1 cellular context compared by ENCODE assay signal in the genomic region with DNA sequence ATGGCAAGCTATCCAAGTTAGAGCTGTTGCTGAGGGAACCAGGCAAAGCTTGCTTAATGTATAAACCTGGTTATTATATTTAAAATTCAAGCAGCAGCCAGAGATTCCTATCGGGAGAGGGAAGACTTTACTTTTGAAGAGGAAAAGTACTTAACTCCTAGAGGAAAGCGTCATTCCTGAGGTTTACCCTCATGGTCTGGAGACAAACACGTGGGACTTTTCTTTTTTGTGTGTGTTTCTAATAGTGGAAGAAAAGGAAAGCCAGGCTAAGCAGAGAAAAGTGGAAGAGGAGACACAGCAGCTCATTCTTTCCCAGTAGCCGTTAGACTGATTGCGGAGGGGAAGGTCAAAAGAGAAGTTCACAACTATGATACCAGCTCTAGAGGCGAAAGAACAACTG.
TF ChIP-seq lines count a peak whose summit lies in the region.

No MANE protein-coding gene starts in this region.

TF ChIP-seq in GM23338, 12 proteins besides CTCF, POLR2A, EP300 and RAD21:
- TF ChIP-seq CREB1 (CRISPR knock-in tag; IDR thresholded peaks at IDR 0.05; ENCODE audit: low read depth) = no peak
- TF ChIP-seq JUNB (IDR thresholded peaks at IDR 0.05; ENCODE audit: unreplicated experiment) = no peak
- TF ChIP-seq ZNF331 (CRISPR knock-in tag; IDR thresholded peaks at IDR 0.05; ENCODE audit: low read depth) = no peak
- TF ChIP-seq NANOG (IDR thresholded peaks at IDR 0.05; ENCODE audit: borderline replicate concordance) = no peak
- no peak for TF ChIP-seq ZNF114 (CRISPR knock-in tag; IDR thresholded peaks at IDR 0.05)
- TF ChIP-seq, protein P1, sequence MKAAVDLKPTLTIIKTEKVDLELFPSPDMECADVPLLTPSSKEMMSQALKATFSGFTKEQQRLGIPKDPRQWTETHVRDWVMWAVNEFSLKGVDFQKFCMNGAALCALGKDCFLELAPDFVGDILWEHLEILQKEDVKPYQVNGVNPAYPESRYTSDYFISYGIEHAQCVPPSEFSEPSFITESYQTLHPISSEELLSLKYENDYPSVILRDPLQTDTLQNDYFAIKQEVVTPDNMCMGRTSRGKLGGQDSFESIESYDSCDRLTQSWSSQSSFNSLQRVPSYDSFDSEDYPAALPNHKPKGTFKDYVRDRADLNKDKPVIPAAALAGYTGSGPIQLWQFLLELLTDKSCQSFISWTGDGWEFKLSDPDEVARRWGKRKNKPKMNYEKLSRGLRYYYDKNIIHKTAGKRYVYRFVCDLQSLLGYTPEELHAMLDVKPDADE (IDR thresholded peaks at IDR 0.05) = no peak
- TF ChIP-seq EZH2phosphoT487 (IDR thresholded peaks at IDR 0.05; ENCODE audit: unreplicated experiment) = no peak
- TF ChIP-seq, protein P2, sequence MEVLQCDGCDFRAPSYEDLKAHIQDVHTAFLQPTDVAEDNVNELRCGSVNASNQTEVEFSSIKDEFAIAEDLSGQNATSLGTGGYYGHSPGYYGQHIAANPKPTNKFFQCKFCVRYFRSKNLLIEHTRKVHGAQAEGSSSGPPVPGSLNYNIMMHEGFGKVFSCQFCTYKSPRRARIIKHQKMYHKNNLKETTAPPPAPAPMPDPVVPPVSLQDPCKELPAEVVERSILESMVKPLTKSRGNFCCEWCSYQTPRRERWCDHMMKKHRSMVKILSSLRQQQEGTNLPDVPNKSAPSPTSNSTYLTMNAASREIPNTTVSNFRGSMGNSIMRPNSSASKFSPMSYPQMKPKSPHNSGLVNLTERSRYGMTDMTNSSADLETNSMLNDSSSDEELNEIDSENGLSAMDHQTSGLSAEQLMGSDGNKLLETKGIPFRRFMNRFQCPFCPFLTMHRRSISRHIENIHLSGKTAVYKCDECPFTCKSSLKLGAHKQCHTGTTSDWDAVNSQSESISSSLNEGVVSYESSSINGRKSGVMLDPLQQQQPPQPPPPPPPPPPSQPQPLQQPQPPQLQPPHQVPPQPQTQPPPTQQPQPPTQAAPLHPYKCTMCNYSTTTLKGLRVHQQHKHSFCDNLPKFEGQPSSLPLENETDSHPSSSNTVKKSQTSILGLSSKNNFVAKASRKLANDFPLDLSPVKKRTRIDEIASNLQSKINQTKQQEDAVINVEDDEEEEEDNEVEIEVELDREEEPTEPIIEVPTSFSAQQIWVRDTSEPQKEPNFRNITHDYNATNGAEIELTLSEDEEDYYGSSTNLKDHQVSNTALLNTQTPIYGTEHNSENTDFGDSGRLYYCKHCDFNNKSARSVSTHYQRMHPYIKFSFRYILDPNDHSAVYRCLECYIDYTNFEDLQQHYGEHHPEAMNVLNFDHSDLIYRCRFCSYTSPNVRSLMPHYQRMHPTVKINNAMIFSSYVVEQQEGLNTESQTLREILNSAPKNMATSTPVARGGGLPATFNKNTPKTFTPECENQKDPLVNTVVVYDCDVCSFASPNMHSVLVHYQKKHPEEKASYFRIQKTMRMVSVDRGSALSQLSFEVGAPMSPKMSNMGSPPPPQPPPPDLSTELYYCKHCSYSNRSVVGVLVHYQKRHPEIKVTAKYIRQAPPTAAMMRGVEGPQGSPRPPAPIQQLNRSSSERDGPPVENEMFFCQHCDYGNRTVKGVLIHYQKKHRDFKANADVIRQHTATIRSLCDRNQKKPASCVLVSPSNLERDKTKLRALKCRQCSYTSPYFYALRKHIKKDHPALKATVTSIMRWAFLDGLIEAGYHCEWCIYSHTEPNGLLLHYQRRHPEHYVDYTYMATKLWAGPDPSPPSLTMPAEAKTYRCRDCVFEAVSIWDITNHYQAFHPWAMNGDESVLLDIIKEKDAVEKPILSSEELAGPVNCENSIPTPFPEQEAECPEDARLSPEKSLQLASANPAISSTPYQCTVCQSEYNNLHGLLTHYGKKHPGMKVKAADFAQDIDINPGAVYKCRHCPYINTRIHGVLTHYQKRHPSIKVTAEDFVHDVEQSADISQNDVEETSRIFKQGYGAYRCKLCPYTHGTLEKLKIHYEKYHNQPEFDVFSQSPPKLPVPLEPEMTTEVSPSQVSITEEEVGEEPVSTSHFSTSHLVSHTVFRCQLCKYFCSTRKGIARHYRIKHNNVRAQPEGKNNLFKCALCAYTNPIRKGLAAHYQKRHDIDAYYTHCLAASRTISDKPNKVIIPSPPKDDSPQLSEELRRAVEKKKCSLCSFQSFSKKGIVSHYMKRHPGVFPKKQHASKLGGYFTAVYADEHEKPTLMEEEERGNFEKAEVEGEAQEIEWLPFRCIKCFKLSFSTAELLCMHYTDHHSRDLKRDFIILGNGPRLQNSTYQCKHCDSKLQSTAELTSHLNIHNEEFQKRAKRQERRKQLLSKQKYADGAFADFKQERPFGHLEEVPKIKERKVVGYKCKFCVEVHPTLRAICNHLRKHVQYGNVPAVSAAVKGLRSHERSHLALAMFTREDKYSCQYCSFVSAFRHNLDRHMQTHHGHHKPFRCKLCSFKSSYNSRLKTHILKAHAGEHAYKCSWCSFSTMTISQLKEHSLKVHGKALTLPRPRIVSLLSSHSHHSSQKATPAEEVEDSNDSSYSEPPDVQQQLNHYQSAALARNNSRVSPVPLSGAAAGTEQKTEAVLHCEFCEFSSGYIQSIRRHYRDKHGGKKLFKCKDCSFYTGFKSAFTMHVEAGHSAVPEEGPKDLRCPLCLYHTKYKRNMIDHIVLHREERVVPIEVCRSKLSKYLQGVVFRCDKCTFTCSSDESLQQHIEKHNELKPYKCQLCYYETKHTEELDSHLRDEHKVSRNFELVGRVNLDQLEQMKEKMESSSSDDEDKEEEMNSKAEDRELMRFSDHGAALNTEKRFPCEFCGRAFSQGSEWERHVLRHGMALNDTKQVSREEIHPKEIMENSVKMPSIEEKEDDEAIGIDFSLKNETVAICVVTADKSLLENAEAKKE (CRISPR knock-in tag; IDR thresholded peaks at IDR 0.05) = no peak
- TF ChIP-seq, protein P3, sequence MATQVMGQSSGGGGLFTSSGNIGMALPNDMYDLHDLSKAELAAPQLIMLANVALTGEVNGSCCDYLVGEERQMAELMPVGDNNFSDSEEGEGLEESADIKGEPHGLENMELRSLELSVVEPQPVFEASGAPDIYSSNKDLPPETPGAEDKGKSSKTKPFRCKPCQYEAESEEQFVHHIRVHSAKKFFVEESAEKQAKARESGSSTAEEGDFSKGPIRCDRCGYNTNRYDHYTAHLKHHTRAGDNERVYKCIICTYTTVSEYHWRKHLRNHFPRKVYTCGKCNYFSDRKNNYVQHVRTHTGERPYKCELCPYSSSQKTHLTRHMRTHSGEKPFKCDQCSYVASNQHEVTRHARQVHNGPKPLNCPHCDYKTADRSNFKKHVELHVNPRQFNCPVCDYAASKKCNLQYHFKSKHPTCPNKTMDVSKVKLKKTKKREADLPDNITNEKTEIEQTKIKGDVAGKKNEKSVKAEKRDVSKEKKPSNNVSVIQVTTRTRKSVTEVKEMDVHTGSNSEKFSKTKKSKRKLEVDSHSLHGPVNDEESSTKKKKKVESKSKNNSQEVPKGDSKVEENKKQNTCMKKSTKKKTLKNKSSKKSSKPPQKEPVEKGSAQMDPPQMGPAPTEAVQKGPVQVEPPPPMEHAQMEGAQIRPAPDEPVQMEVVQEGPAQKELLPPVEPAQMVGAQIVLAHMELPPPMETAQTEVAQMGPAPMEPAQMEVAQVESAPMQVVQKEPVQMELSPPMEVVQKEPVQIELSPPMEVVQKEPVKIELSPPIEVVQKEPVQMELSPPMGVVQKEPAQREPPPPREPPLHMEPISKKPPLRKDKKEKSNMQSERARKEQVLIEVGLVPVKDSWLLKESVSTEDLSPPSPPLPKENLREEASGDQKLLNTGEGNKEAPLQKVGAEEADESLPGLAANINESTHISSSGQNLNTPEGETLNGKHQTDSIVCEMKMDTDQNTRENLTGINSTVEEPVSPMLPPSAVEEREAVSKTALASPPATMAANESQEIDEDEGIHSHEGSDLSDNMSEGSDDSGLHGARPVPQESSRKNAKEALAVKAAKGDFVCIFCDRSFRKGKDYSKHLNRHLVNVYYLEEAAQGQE (IDR thresholded peaks at IDR 0.05; ENCODE audit: unreplicated experiment) = no peak
- TF ChIP-seq STAT1 (IDR thresholded peaks at IDR 0.05; ENCODE audit: unreplicated experiment) = no peak
- no peak for TF ChIP-seq POLR2AphosphoS5 (IDR thresholded peaks at IDR 0.05; ENCODE audit: low read depth)
- no peak for TF ChIP-seq EZH2 (IDR thresholded peaks at IDR 0.05; ENCODE audit: low read depth, unreplicated experiment)
TF ChIP-seq in GM23338: peak in this region for 0.
